17 cellular contexts compared by ENCODE assay signal in the genomic region with DNA sequence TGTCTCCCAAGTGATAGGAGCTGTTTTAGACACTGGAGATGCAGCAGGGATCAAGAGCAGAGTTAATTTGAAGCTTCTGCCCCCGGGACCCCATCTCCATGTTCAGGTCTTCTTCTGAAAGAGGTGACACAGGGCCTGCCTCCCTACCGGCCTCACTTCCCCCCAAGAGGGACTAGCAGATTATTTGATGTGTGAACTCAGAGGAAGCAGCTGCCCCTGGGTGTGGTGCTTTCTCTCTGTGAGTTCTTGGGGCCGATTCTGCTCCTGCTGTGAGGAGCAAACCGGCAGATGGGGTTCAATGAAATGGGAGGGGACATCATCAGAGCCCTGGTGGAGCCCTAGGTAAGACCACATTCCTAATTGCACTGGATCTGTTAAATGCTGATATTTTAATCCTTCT.
DNase-seq lines count a peak whose midpoint lies in the region; ATAC-seq and TF ChIP-seq lines count a peak whose summit lies in the region.
"Had no signal": no experiment of that assay in that cellular context is flagged by ENCODE, and none has a peak within 500 bp of the region (broad histone marks: within the 10 kb centered on the region; RNA-seq: fewer than 3 reads in every experiment).

No MANE protein-coding gene starts in this region.

- TF ChIP-seq CTCF in activated B cell treated with CpG ODN at 0.5 μM for 24 hours (IDR thresholded peaks at IDR 0.05), result no peak
- TF ChIP-seq CTCF in tibial artery (IDR thresholded peaks at IDR 0.05), result no peak

- H3K4me3 ChIP-seq in tibial artery, result no peak overlapping the region
- H3K4me3 ChIP-seq: GM23248, HAP-1, K562 had no signal

- peaks cover 50% of the 10 kb centered on the region for H3K4me1 Mint-ChIP-seq in activated naive CD4-positive, alpha-beta T cell treated with anti-CD3 and anti-CD28 coated beads, Interleukin-2, amount 10 ng/mL, durations not matched to agents 7 days and 5 days
- H3K4me1 Mint-ChIP-seq in activated B cell treated with CpG ODN at 0.5 μM for 24 hours, result peaks cover 21% of the 10 kb centered on the region

- no peaks in the 10 kb centered on the region for H3K9me3 ChIP-seq in tibial artery
- H3K9me3 ChIP-seq: Caco-2, HAP-1 had no signal

- intact Hi-C loops in activated B cell treated with CpG ODN at 0.5 μM for 24 hours (cut with micrococcal nuclease) (no loop called here), tibial artery (cut with DNase I; ENCODE audit: low total_unique reads) (no loop called here)

- POLR2A ChIA-PET in activated B cell treated with CpG ODN at 0.5 μM for 24 hours (lab: Charles Lee), result no interaction called here

- H3K4me1 ChIP-seq in tibial artery, result no peaks in the 10 kb centered on the region
- H3K4me1 ChIP-seq: Caco-2, HAP-1 had no signal

- no peak overlapping the region for H3K27ac Mint-ChIP-seq in activated naive CD4-positive, alpha-beta T cell treated with anti-CD3 and anti-CD28 coated beads, Interleukin-2, amount 10 ng/mL, durations not matched to agents 7 days and 5 days
- peak overlapping the region; percentile 5 for H3K27ac Mint-ChIP-seq in activated B cell treated with CpG ODN at 0.5 μM for 24 hours
- H3K27ac Mint-ChIP-seq: CD4-positive, CD25-positive, alpha-beta regulatory T cell; CD8-positive, alpha-beta memory T cell had no signal

- ATAC-seq in activated B cell treated with CpG ODN at 0.5 μM for 24 hours (ENCODE audit: low read depth) (no peak), HG02571 (IDR thresholded peaks at IDR 0.05; ENCODE audit: unreplicated experiment) (no peak)
- ATAC-seq: K562 had no signal

- peak; percentile 29 for DNase-seq in activated naive CD4-positive, alpha-beta T cell treated with anti-CD3 and anti-CD28 coated beads, Interleukin-2, amount 10 ng/mL, durations not matched to agents 7 days and 5 days
- no peak for DNase-seq in activated naive CD4-positive, alpha-beta T cell (lab: John Stamatoyannopoulos, UW)
- DNase-seq in COR-L47 (lab: John Stamatoyannopoulos, UW) (peak; percentile 29), activated B cell treated with CpG ODN at 0.5 μM for 24 hours (no peak), tibial artery (no peak), germinal center (ENCODE audit: low spot score) (no peak)
- DNase-seq: ACHN; C1 segment of cervical spinal cord; Caco-2; CD8-positive, alpha-beta memory T cell; GDM1; GM23248; IMR-90 had no signal

- H3K36me3 ChIP-seq in tibial artery, result no peaks in the 10 kb centered on the region
- H3K36me3 ChIP-seq: HAP-1 had no signal

- H3K36me3 Mint-ChIP-seq in activated naive CD4-positive, alpha-beta T cell treated with anti-CD3 and anti-CD28 coated beads, Interleukin-2, amount 10 ng/mL, durations not matched to agents 7 days and 5 days, result peaks cover 1% of the 10 kb centered on the region
- no peaks in the 10 kb centered on the region for H3K36me3 Mint-ChIP-seq in activated B cell treated with CpG ODN at 0.5 μM for 24 hours (ENCODE audit: low read depth)
- H3K36me3 Mint-ChIP-seq: CD4-positive, CD25-positive, alpha-beta regulatory T cell; CD8-positive, alpha-beta memory T cell had no signal

- no peaks in the 10 kb centered on the region for H3K27me3 ChIP-seq in tibial artery

- H3K27me3 Mint-ChIP-seq in activated naive CD4-positive, alpha-beta T cell treated with anti-CD3 and anti-CD28 coated beads, Interleukin-2, amount 10 ng/mL, durations not matched to agents 7 days and 5 days, result peaks cover 14% of the 10 kb centered on the region
- H3K27me3 Mint-ChIP-seq in activated B cell treated with CpG ODN at 0.5 μM for 24 hours, result no peaks in the 10 kb centered on the region
- H3K27me3 Mint-ChIP-seq: CD4-positive, CD25-positive, alpha-beta regulatory T cell had no signal

- H3K27ac ChIP-seq in tibial artery, result no peak overlapping the region
- H3K27ac ChIP-seq: GM23248 had no signal

- no peaks in the 10 kb centered on the region for H3K9me3 Mint-ChIP-seq in activated naive CD4-positive, alpha-beta T cell treated with anti-CD3 and anti-CD28 coated beads, Interleukin-2, amount 10 ng/mL, durations not matched to agents 7 days and 5 days
- no peaks in the 10 kb centered on the region for H3K9me3 Mint-ChIP-seq in activated B cell treated with CpG ODN at 0.5 μM for 24 hours
- H3K9me3 Mint-ChIP-seq: CD4-positive, CD25-positive, alpha-beta regulatory T cell; CD8-positive, alpha-beta memory T cell had no signal

- CTCF ChIA-PET in activated naive CD4-positive, alpha-beta T cell treated with anti-CD3 and anti-CD28 coated beads, Interleukin-2, amount 10 ng/mL, durations not matched to agents 7 days and 5 days (lab: Charles Lee), result no interaction called here
- CTCF ChIA-PET in activated B cell treated with CpG ODN at 0.5 μM for 24 hours (lab: Charles Lee), result no interaction called here

- no peak overlapping the region for H3K4me3 Mint-ChIP-seq in activated naive CD4-positive, alpha-beta T cell treated with anti-CD3 and anti-CD28 coated beads, Interleukin-2, amount 10 ng/mL, durations not matched to agents 7 days and 5 days
- no peak overlapping the region for H3K4me3 Mint-ChIP-seq in activated B cell treated with CpG ODN at 0.5 μM for 24 hours
- H3K4me3 Mint-ChIP-seq: CD8-positive, alpha-beta memory T cell had no signal

Comparison
In these comparisons a context has a peak if more than half of its experiments do, and no peak if none do; other contexts are left out.
1. DNase-seq: peak in activated naive CD4-positive, alpha-beta T cell treated with anti-CD3 and anti-CD28 coated beads, Interleukin-2, amount 10 ng/mL, durations not matched to agents 7 days and 5 days (single experiment) and COR-L47 (single experiment); none in activated naive CD4-positive, alpha-beta T cell (0 of 4), activated B cell treated with CpG ODN at 0.5 μM for 24 hours (single experiment), tibial artery (0 of 2) and germinal center (single experiment).